In genomic region chr1:248372394-248372793, GRCh38 we compare ENCODE assay signal across 31 cellular contexts. TPM values are rescaled to one million over a fixed set of nuclear protein-coding genes. Genes with fewer than 3 reads are reported as not detected.
A peak's percentile ranks its signal among the peaks of the same experiment; 100 is the strongest.
DNase-seq lines count a peak whose midpoint lies in the region; ATAC-seq and TF ChIP-seq lines count a peak whose summit lies in the region.
"Had no signal": no experiment of that assay in that cellular context is flagged by ENCODE, and none has a peak within 500 bp of the region (broad histone marks: within the 10 kb centered on the region; RNA-seq: fewer than 3 reads in every experiment).

No MANE protein-coding gene starts in this region.

- ATAC-seq in stimulated activated naive CD8-positive, alpha-beta T cell treated with anti-CD3 and anti-CD28 coated beads, Interleukin-15, amount 100 ng/mL, for 72 hours = peak; percentile 55
- ATAC-seq in stimulated activated naive CD8-positive, alpha-beta T cell treated with anti-CD3 and anti-CD28 coated beads, Interleukin-15, Interleukin-2, amounts not matched to agents 100 U/mL and 50 U/mL, for 24 hours = no peak
- peak; percentile 53 for ATAC-seq in GM21576 (IDR thresholded peaks at IDR 0.05; ENCODE audit: unreplicated experiment)
- ATAC-seq: pancreas, right cardiac atrium, SK-N-SH treated with all-trans-retinoic acid at 6 μM for 48 hours had no signal

- peaks cover 14% of the 10 kb centered on the region for H3K4me1 Mint-ChIP-seq in stimulated activated naive CD8-positive, alpha-beta T cell treated with anti-CD3 and anti-CD28 coated beads, Interleukin-15, amount 100 ng/mL, for 72 hours
- H3K4me1 Mint-ChIP-seq: activated B cell treated with CpG ODN at 0.5 μM for 24 hours, nephron had no signal

- no peaks in the 10 kb centered on the region for H3K79me2 ChIP-seq in hepatocyte

- H3K9me3 ChIP-seq in hepatocyte (ENCODE audit: low read depth) = peaks cover 3% of the 10 kb centered on the region
- H3K9me3 ChIP-seq: HAP-1, pancreas had no signal

- H3K9me2 ChIP-seq in hepatocyte (replicated peaks; ENCODE audit: insufficient read depth) = no peaks in the 10 kb centered on the region

- H3K9me3 Mint-ChIP-seq in stimulated activated naive CD8-positive, alpha-beta T cell treated with anti-CD3 and anti-CD28 coated beads, Interleukin-15, amount 100 ng/mL, for 72 hours = no peaks in the 10 kb centered on the region
- H3K9me3 Mint-ChIP-seq: activated CD4-positive, alpha-beta memory T cell treated with anti-CD3 and anti-CD28 coated beads for 36 hours had no signal

- no peak overlapping the region for H2AFZ ChIP-seq in hepatocyte

- H4K20me1 ChIP-seq in hepatocyte (ENCODE audit: insufficient read depth, poor library complexity, severe bottlenecking) = no peaks in the 10 kb centered on the region

- no peak overlapping the region for H3K27ac Mint-ChIP-seq in stimulated activated naive CD8-positive, alpha-beta T cell treated with anti-CD3 and anti-CD28 coated beads, Interleukin-15, amount 100 ng/mL, for 72 hours
- H3K27ac Mint-ChIP-seq: activated B cell treated with CpG ODN at 0.5 μM for 24 hours; activated CD4-positive, alpha-beta memory T cell treated with anti-CD3 and anti-CD28 coated beads for 36 hours; nephron had no signal

- no peak for TF ChIP-seq CTCF in hepatocyte (IDR thresholded peaks at IDR 0.05; ENCODE audit: poor library complexity)

- DNase-seq in stimulated activated naive CD8-positive, alpha-beta T cell treated with anti-CD3 and anti-CD28 coated beads, Interleukin-15, amount 100 ng/mL, for 72 hours = no peak
- no peak for DNase-seq in stimulated activated naive CD8-positive, alpha-beta T cell treated with anti-CD3 and anti-CD28 coated beads, Interleukin-15, Interleukin-2, amounts not matched to agents 100 U/mL and 50 U/mL, for 24 hours
- peak; percentile 5 for DNase-seq in Jurkat, Clone E6-1 (ENCODE audit: low read depth, low spot score)
- DNase-seq in kidney glomerular epithelial cell (lab: John Stamatoyannopoulos, UW) (no peak), AG08395 (ENCODE audit: low spot score) (no peak), T-helper 9 cell (no peak), hepatocyte (ENCODE audit: low spot score) (no peak)
- DNase-seq: ACHN; activated B cell treated with CpG ODN at 0.5 μM for 24 hours; activated CD4-positive, alpha-beta memory T cell treated with anti-CD3 and anti-CD28 coated beads for 36 hours; activated gamma-delta T cell treated with Interleukin-2 at 50 U/mL for 16 hours; activated T-cell treated with anti-CD3 and anti-CD28 coated beads for 4 hours; anterior cingulate cortex; DMS 273 treated with DMSO at 0.1 percent for 48 hours; dorsolateral prefrontal cortex; head of caudate nucleus; NCI-H1092; NCI-H1930; NCI-H226; NCI-H774; pancreas; right cardiac atrium; T1000 had no signal

- H3K27me3 Mint-ChIP-seq in stimulated activated naive CD8-positive, alpha-beta T cell treated with anti-CD3 and anti-CD28 coated beads, Interleukin-15, amount 100 ng/mL, for 72 hours = no peaks in the 10 kb centered on the region
- H3K27me3 Mint-ChIP-seq: activated CD4-positive, alpha-beta memory T cell treated with anti-CD3 and anti-CD28 coated beads for 36 hours had no signal

- WGBS in hepatocyte (ENCODE audit: low lambda C conversion rate, missing lambda C conversion rate) = 63% methylated on average over 5 of the region's 5 CpGs

- no peaks in the 10 kb centered on the region for H3K4me1 ChIP-seq in hepatocyte (ENCODE audit: insufficient read depth)
- H3K4me1 ChIP-seq: HAP-1, pancreas had no signal

- no peak overlapping the region for H3K27ac ChIP-seq in hepatocyte
- H3K27ac ChIP-seq: C4-2B, dorsolateral prefrontal cortex, pancreas had no signal

- no peaks in the 10 kb centered on the region for H3K27me3 ChIP-seq in hepatocyte
- H3K27me3 ChIP-seq: dorsolateral prefrontal cortex, pancreas had no signal

- no peaks in the 10 kb centered on the region for H3K36me3 ChIP-seq in hepatocyte (replicated peaks; ENCODE audit: insufficient read depth, low read depth)
- H3K36me3 ChIP-seq: HAP-1, pancreas had no signal

- no peak overlapping the region for H3K4me2 ChIP-seq in hepatocyte

- H3K4me3 ChIP-seq in Jurkat, Clone E6-1 (ENCODE audit: low read length) = no peak overlapping the region
- H3K4me3 ChIP-seq in hepatocyte = no peak overlapping the region
- H3K4me3 ChIP-seq: dorsolateral prefrontal cortex, HAP-1, pancreas had no signal

- H3K4me3 Mint-ChIP-seq in stimulated activated naive CD8-positive, alpha-beta T cell treated with anti-CD3 and anti-CD28 coated beads, Interleukin-15, amount 100 ng/mL, for 72 hours = no peak overlapping the region
- H3K4me3 Mint-ChIP-seq: activated B cell treated with CpG ODN at 0.5 μM for 24 hours; activated CD4-positive, alpha-beta memory T cell treated with anti-CD3 and anti-CD28 coated beads for 36 hours; nephron had no signal

RNA-seq across cellular contexts. Expression of gene OR2T6, which starts 3.2 kb away (rescaled TPM):
- not detected for polyA plus RNA-seq in Jurkat, Clone E6-1 (2012; ENCODE audit: insufficient read depth, insufficient read length)
- not detected in 2 replicates for total RNA-seq in hepatocyte
- not detected in 2 replicates for polyA plus RNA-seq in hepatocyte
- total RNA-seq: activated B cell treated with CpG ODN at 0.5 μM for 24 hours; activated CD4-positive, alpha-beta memory T cell treated with anti-CD3 and anti-CD28 coated beads for 36 hours; cardiac septum; LHCN-M2; pancreas; right cardiac atrium; urinary bladder had no signal
- polyA plus RNA-seq: pancreas, right cardiac atrium, urinary bladder had no signal

RNA-seq across cellular contexts. Expression of gene OR2T4, which starts 10.9 kb away (rescaled TPM):
- polyA plus RNA-seq in Jurkat, Clone E6-1 (2012; ENCODE audit: insufficient read depth, insufficient read length) = not detected
- not detected in 2 replicates for total RNA-seq in hepatocyte
- polyA plus RNA-seq in hepatocyte = not detected in 2 replicates
- total RNA-seq: activated B cell treated with CpG ODN at 0.5 μM for 24 hours; activated CD4-positive, alpha-beta memory T cell treated with anti-CD3 and anti-CD28 coated beads for 36 hours; cardiac septum; LHCN-M2; pancreas; right cardiac atrium; urinary bladder had no signal
- polyA plus RNA-seq: pancreas, right cardiac atrium, urinary bladder had no signal

RNA-seq across cellular contexts. Expression of gene OR14C36, which starts 23.8 kb away (rescaled TPM):
- polyA plus RNA-seq in Jurkat, Clone E6-1 (2012; ENCODE audit: insufficient read depth, insufficient read length) = not detected
- total RNA-seq in hepatocyte = not detected in 2 replicates
- not detected in 2 replicates for polyA plus RNA-seq in hepatocyte
- total RNA-seq: activated B cell treated with CpG ODN at 0.5 μM for 24 hours; activated CD4-positive, alpha-beta memory T cell treated with anti-CD3 and anti-CD28 coated beads for 36 hours; cardiac septum; LHCN-M2; pancreas; right cardiac atrium; urinary bladder had no signal
- polyA plus RNA-seq: pancreas, right cardiac atrium, urinary bladder had no signal

RNA-seq across cellular contexts. Expression of gene OR2T1, which starts 30.5 kb away (rescaled TPM):
- polyA plus RNA-seq in Jurkat, Clone E6-1 (2012; ENCODE audit: insufficient read depth, insufficient read length) = not detected
- total RNA-seq in hepatocyte = not detected in 2 replicates
- not detected in 2 replicates for polyA plus RNA-seq in hepatocyte
- total RNA-seq: activated B cell treated with CpG ODN at 0.5 μM for 24 hours; activated CD4-positive, alpha-beta memory T cell treated with anti-CD3 and anti-CD28 coated beads for 36 hours; cardiac septum; LHCN-M2; pancreas; right cardiac atrium; urinary bladder had no signal
- polyA plus RNA-seq: pancreas, right cardiac atrium, urinary bladder had no signal

RNA-seq across cellular contexts. Expression of gene OR2M7, which starts 48.0 kb away (rescaled TPM):
- not detected for polyA plus RNA-seq in Jurkat, Clone E6-1 (2012; ENCODE audit: insufficient read depth, insufficient read length)
- total RNA-seq in hepatocyte = not detected in 2 replicates
- polyA plus RNA-seq in hepatocyte = not detected in 2 replicates
- total RNA-seq: activated B cell treated with CpG ODN at 0.5 μM for 24 hours; activated CD4-positive, alpha-beta memory T cell treated with anti-CD3 and anti-CD28 coated beads for 36 hours; cardiac septum; LHCN-M2; pancreas; right cardiac atrium; urinary bladder had no signal
- polyA plus RNA-seq: pancreas, right cardiac atrium, urinary bladder had no signal
